ENCODE assay signal across 22 cellular contexts in genomic region chr18:1048048-1048447, GRCh38.
DNase-seq lines count a peak whose midpoint lies in the region; ATAC-seq and TF ChIP-seq lines count a peak whose summit lies in the region.
"Had no signal": no experiment of that assay in that cellular context is flagged by ENCODE, and none has a peak within 500 bp of the region (broad histone marks: within the 10 kb centered on the region; RNA-seq: fewer than 3 reads in every experiment).

No MANE protein-coding gene starts in this region.

- no peaks in the 10 kb centered on the region for H3K36me3 ChIP-seq in HCT116 (ENCODE audit: control insufficient read depth in 1 of 2, insufficient read depth in 2 of 2, low read length in 2 of 2)
- H3K36me3 ChIP-seq: BLaER1 treated with 17β-estradiol and CSF1 and Interleukin-3, amounts not matched to agents 10 nM and 100 nM had no signal

- H3K36me3 Mint-ChIP-seq in activated CD8-positive, alpha-beta memory T cell treated with anti-CD3 and anti-CD28 coated beads, Interleukin-2, amount 10 ng/mL, durations not matched to agents 7 days and 5 days: no peaks in the 10 kb centered on the region
- H3K36me3 Mint-ChIP-seq: memory B cell, natural killer cell, T-cell had no signal

- TF ChIP-seq POLR2A in HCT116 (IDR thresholded peaks at IDR 0.05; ENCODE audit: borderline replicate concordance, extremely low read depth, insufficient read depth, insufficient read length): no peak

- no peak overlapping the region for H3K4me3 Mint-ChIP-seq in activated CD8-positive, alpha-beta memory T cell treated with anti-CD3 and anti-CD28 coated beads, Interleukin-2, amount 10 ng/mL, durations not matched to agents 7 days and 5 days
- H3K4me3 Mint-ChIP-seq: memory B cell; natural killer cell; stimulated activated naive CD8-positive, alpha-beta T cell treated with anti-CD3 and anti-CD28 coated beads, Interleukin-15, amount 100 ng/mL, for 72 hours; T-cell had no signal

- H3K9me3 ChIP-seq in HCT116 (ENCODE audit: control insufficient read depth in 1 of 2, insufficient read depth in 1 of 2, low read depth in 1 of 2, low read length in 2 of 2): no peaks in the 10 kb centered on the region

- H3K79me2 ChIP-seq in HCT116 (ENCODE audit: insufficient read depth, low read length): no peaks in the 10 kb centered on the region
- H3K79me2 ChIP-seq: parathyroid adenoma had no signal

- no peak overlapping the region for H3K27ac Mint-ChIP-seq in activated CD8-positive, alpha-beta memory T cell treated with anti-CD3 and anti-CD28 coated beads, Interleukin-2, amount 10 ng/mL, durations not matched to agents 7 days and 5 days
- H3K27ac Mint-ChIP-seq: memory B cell; natural killer cell; stimulated activated naive CD8-positive, alpha-beta T cell treated with anti-CD3 and anti-CD28 coated beads, Interleukin-15, amount 100 ng/mL, for 72 hours; T-cell had no signal

- peak; percentile 80 for DNase-seq in A172 (ENCODE audit: low spot score)
- no peak for DNase-seq in HCT116 (ENCODE audit: low read depth, low spot score)
- DNase-seq in astrocyte of the cerebellum (ENCODE audit: low read depth): peak; percentile 48
- peak; percentile 52 for DNase-seq in foreskin melanocyte
- no peak for DNase-seq in stimulated activated naive CD8-positive, alpha-beta T cell treated with anti-CD3 and anti-CD28 coated beads, Interleukin-15, Interleukin-2, amounts not matched to agents 100 U/mL and 50 U/mL, for 24 hours
- DNase-seq in Right ventricle myocardium superior: no peak
- no peak for DNase-seq in iPS-NIHi11 (ENCODE audit: low spot score)
- DNase-seq in activated CD8-positive, alpha-beta memory T cell treated with anti-CD3 and anti-CD28 coated beads, Interleukin-2, amount 10 ng/mL, durations not matched to agents 7 days and 5 days: no peak
- DNase-seq: activated CD4-positive, alpha-beta T cell treated with anti-CD3 and anti-CD28 coated beads for 4 hours; foreskin keratinocyte; GDM1; natural killer cell; NCI-H1092; NCI-H2029 treated with DMSO at 0.1 percent for 48 hours; stimulated activated naive CD8-positive, alpha-beta T cell treated with anti-CD3 and anti-CD28 coated beads, Interleukin-15, amount 100 ng/mL, for 72 hours; T-cell; trophoblast cell had no signal

- H4K20me1 ChIP-seq in HCT116 (ENCODE audit: insufficient read depth): no peaks in the 10 kb centered on the region
- H4K20me1 ChIP-seq: BLaER1 treated with 17β-estradiol and CSF1 and Interleukin-3, amounts not matched to agents 10 nM and 100 nM had no signal

- no peak overlapping the region for H3K4me2 ChIP-seq in HCT116 (ENCODE audit: low read length)
- H3K4me2 ChIP-seq: BLaER1 treated with 17β-estradiol and CSF1 and Interleukin-3, amounts not matched to agents 10 nM and 100 nM; KMS-11 had no signal

- ATAC-seq in HCT116 (no peak), Right ventricle myocardium superior (ENCODE audit: poor library complexity) (no peak)
- ATAC-seq in stimulated activated naive CD8-positive, alpha-beta T cell treated with anti-CD3 and anti-CD28 coated beads, Interleukin-15, Interleukin-2, amounts not matched to agents 100 U/mL and 50 U/mL, for 24 hours: no peak
- ATAC-seq in activated CD8-positive, alpha-beta memory T cell treated with anti-CD3 and anti-CD28 coated beads, Interleukin-2, amount 10 ng/mL, durations not matched to agents 7 days and 5 days: no peak
- ATAC-seq: foreskin keratinocyte; GM12878; natural killer cell; stimulated activated naive CD8-positive, alpha-beta T cell treated with anti-CD3 and anti-CD28 coated beads, Interleukin-15, amount 100 ng/mL, for 72 hours; T-cell had no signal

- POLR2A ChIA-PET in HCT116 (lab: Charles Lee): no interaction called here

- CTCF ChIA-PET in HCT116 (lab: Charles Lee): no interaction called here
- CTCF ChIA-PET in activated CD8-positive, alpha-beta memory T cell treated with anti-CD3 and anti-CD28 coated beads, Interleukin-2, amount 10 ng/mL, durations not matched to agents 7 days and 5 days (lab: Charles Lee): no interaction called here

- H3K27me3 Mint-ChIP-seq in activated CD8-positive, alpha-beta memory T cell treated with anti-CD3 and anti-CD28 coated beads, Interleukin-2, amount 10 ng/mL, durations not matched to agents 7 days and 5 days: no peaks in the 10 kb centered on the region
- H3K27me3 Mint-ChIP-seq: memory B cell; stimulated activated naive CD8-positive, alpha-beta T cell treated with anti-CD3 and anti-CD28 coated beads, Interleukin-15, amount 100 ng/mL, for 72 hours had no signal

- H3K27me3 ChIP-seq in HCT116 (ENCODE audit: insufficient read depth, low read length): no peaks in the 10 kb centered on the region
- H3K27me3 ChIP-seq: BLaER1 treated with 17β-estradiol and CSF1 and Interleukin-3, amounts not matched to agents 10 nM and 100 nM; foreskin keratinocyte had no signal

- RAD21 ChIA-PET in HCT116 (lab: Charles Lee; ENCODE audit: low non-redundant PET in 1 of 2, low total read pairs in 2 of 2, uncharacterized antibody in 2 of 2, unreplicated experiment in 2 of 2): no interaction called here

- no peak for TF ChIP-seq CTCF in HCT116 (IDR thresholded peaks at IDR 0.05 in 2 of 3, conservative IDR thresholded peaks at IDR 0.05 in 1 of 3; ENCODE audit: borderline replicate concordance in 1 of 3, insufficient read depth in 1 of 3, low read depth in 2 of 3, low read length in 2 of 3)
- TF ChIP-seq CTCF in astrocyte of the cerebellum (IDR thresholded peaks at IDR 0.05; ENCODE audit: low read depth, low read length, missing control alignments): no peak

- no peaks in the 10 kb centered on the region for H3K9me2 ChIP-seq in HCT116 (ENCODE audit: insufficient read depth)

- H3K27ac ChIP-seq in HCT116 (ENCODE audit: low read depth, low read length): no peak overlapping the region
- H3K27ac ChIP-seq: BLaER1 treated with 17β-estradiol and CSF1 and Interleukin-3, amounts not matched to agents 10 nM and 100 nM; foreskin keratinocyte; KMS-11; parathyroid adenoma had no signal

- BruUV-seq in HCT116 (replicated peaks; lab: Mats Ljungman, UMichigan): no TSS peak

- H2AFZ ChIP-seq in HCT116 (ENCODE audit: low read depth, low read length, poor library complexity, severe bottlenecking): no peak overlapping the region
- H2AFZ ChIP-seq: parathyroid adenoma had no signal

- H3K4me3 ChIP-seq in HCT116 (replicated peaks in 1 of 2; ENCODE audit: low read depth in 1 of 2, low read length in 2 of 2): no peak overlapping the region
- no peak overlapping the region for H3K4me3 ChIP-seq in astrocyte of the cerebellum (ENCODE audit: low read depth, low read length)
- H3K4me3 ChIP-seq: BLaER1 treated with 17β-estradiol and CSF1 and Interleukin-3, amounts not matched to agents 10 nM and 100 nM; GM12878 had no signal

- no peak for TF ChIP-seq RAD21 in HCT116 (IDR thresholded peaks at IDR 0.05; ENCODE audit: low read depth)

- 0 out of 4 replicates have a peak, but pooled peaks cover 0 to 3% of the 10 kb centered on the region in 2 experiments for H3K4me1 ChIP-seq in HCT116 (ENCODE audit: control insufficient read depth in 1 of 2, insufficient read depth in 2 of 2, low read length in 2 of 2)
- H3K4me1 ChIP-seq: BLaER1 treated with 17β-estradiol and CSF1 and Interleukin-3, amounts not matched to agents 10 nM and 100 nM; foreskin keratinocyte; parathyroid adenoma had no signal

- H3K4me1 Mint-ChIP-seq in activated CD8-positive, alpha-beta memory T cell treated with anti-CD3 and anti-CD28 coated beads, Interleukin-2, amount 10 ng/mL, durations not matched to agents 7 days and 5 days: no peaks in the 10 kb centered on the region
- H3K4me1 Mint-ChIP-seq: memory B cell; natural killer cell; stimulated activated naive CD8-positive, alpha-beta T cell treated with anti-CD3 and anti-CD28 coated beads, Interleukin-15, amount 100 ng/mL, for 72 hours; T-cell had no signal

- H3K9ac ChIP-seq in HCT116 (ENCODE audit: low read length): no peak overlapping the region
- H3K9ac ChIP-seq: BLaER1 treated with 17β-estradiol and CSF1 and Interleukin-3, amounts not matched to agents 10 nM and 100 nM; KMS-11; parathyroid adenoma had no signal

- in situ Hi-C loops in astrocyte of the cerebellum (cut with HindIII; ENCODE audit: low sequenced_read_pairs): no loop called here

- no peaks in the 10 kb centered on the region for H3K9me3 Mint-ChIP-seq in activated CD8-positive, alpha-beta memory T cell treated with anti-CD3 and anti-CD28 coated beads, Interleukin-2, amount 10 ng/mL, durations not matched to agents 7 days and 5 days (ENCODE audit: low read depth)

- intact Hi-C loops in HCT116 (cut with micrococcal nuclease): loop anchor here (2.0 kb wide), 1 partner anchor 19 kb away; no protein-coding TSS in a partner anchor
- intact Hi-C loops in Right ventricle myocardium superior (cut with DNase I): no loop called here

TF ChIP-seq in HCT116, 20 proteins besides CTCF, POLR2A, EP300 and RAD21:
- peak; percentile 21; the same call in 1 of the 2 replicates for TF ChIP-seq JUND (IDR thresholded peaks at IDR 0.05)
- no peak for TF ChIP-seq SRF (IDR thresholded peaks at IDR 0.05; ENCODE audit: low read depth)

Comparison
In these comparisons a context has a peak if more than half of its experiments do, and no peak if none do; other contexts are left out.
1. DNase-seq: peak in A172 (single experiment), astrocyte of the cerebellum (single experiment) and foreskin melanocyte (single experiment); none in HCT116 (single experiment), stimulated activated naive CD8-positive, alpha-beta T cell treated with anti-CD3 and anti-CD28 coated beads, Interleukin-15, Interleukin-2, amounts not matched to agents 100 U/mL and 50 U/mL, for 24 hours (single experiment), Right ventricle myocardium superior (single experiment), iPS-NIHi11 (single experiment) and activated CD8-positive, alpha-beta memory T cell treated with anti-CD3 and anti-CD28 coated beads, Interleukin-2, amount 10 ng/mL, durations not matched to agents 7 days and 5 days (single experiment).